Comparison of ENCODE assay signal across 23 cellular contexts in genomic region chr5:143916441-143916840, GRCh38.
"Had no signal": no experiment of that assay in that cellular context is flagged by ENCODE, and none has a peak within 500 bp of the region (broad histone marks: within the 10 kb centered on the region; RNA-seq: fewer than 3 reads in every experiment).

No MANE protein-coding gene starts in this region.

- H3K9me3 ChIP-seq: neutrophil, spleen, tibial nerve, upper lobe of right lung, vagina had no signal

- H3K4me1 ChIP-seq: spleen, upper lobe of right lung, vagina had no signal

- H3K4me3 Mint-ChIP-seq: naive thymus-derived CD4-positive, alpha-beta T cell; nephron progenitor cell; stimulated activated memory B cell treated with anti-CD40 and anti-IgM and Interleukin-4, amounts not matched to agents 10 μg/mL and 1 μg/mL and 100 μg/mL, for 72 hours; stimulated activated naive CD8-positive, alpha-beta T cell treated with anti-CD3 and anti-CD28 coated beads, Interleukin-15, Interleukin-2, amounts not matched to agents 100 ng/mL and 50 ng/mL, for 24 hours had no signal

- H3K4me1 Mint-ChIP-seq: nephron progenitor cell; stimulated activated memory B cell treated with anti-CD40 and anti-IgM and Interleukin-4, amounts not matched to agents 10 μg/mL and 1 μg/mL and 100 μg/mL, for 72 hours had no signal

- H3K27me3 ChIP-seq: dorsolateral prefrontal cortex, foreskin keratinocyte, hepatocyte, neutrophil, tibial nerve, upper lobe of right lung, vagina had no signal

- H3K4me3 ChIP-seq: dorsolateral prefrontal cortex, hepatocyte, lung, spleen, tibial nerve, upper lobe of right lung, vagina had no signal

- H3K36me3 ChIP-seq: neutrophil, spleen, tibial nerve, upper lobe of right lung, vagina had no signal

- H3K36me3 Mint-ChIP-seq: naive thymus-derived CD4-positive, alpha-beta T cell; stimulated activated memory B cell treated with anti-CD40 and anti-IgM and Interleukin-4, amounts not matched to agents 10 μg/mL and 1 μg/mL and 100 μg/mL, for 72 hours had no signal

- H2AFZ ChIP-seq: hepatocyte had no signal

- DNase-seq: cortex of kidney; dorsolateral prefrontal cortex; effector CD8-positive, alpha-beta T cell; foreskin keratinocyte; head of caudate nucleus; left colon; left ventricle myocardium superior; mesendoderm; naive thymus-derived CD4-positive, alpha-beta T cell; nephron progenitor cell; posterior cingulate gyrus; spleen; stimulated activated CD4-positive, alpha-beta T cell treated with anti-CD3 and anti-CD28 coated beads, Interleukin-15, amount 100 ng/mL, for 24 hours; stimulated activated CD4-positive, alpha-beta T cell treated with anti-CD3 and anti-CD28 coated beads, Interleukin-1b, Interleukin-23, amount 100 ng/mL, for 48 hours; stimulated activated CD4-positive, alpha-beta T cell treated with anti-CD3 and anti-CD28 coated beads, Interleukin-4, amount 100 ng/mL, for 24 hours; upper lobe of right lung had no signal

- H3K9me3 Mint-ChIP-seq: nephron progenitor cell; stimulated activated memory B cell treated with anti-CD40 and anti-IgM and Interleukin-4, amounts not matched to agents 10 μg/mL and 1 μg/mL and 100 μg/mL, for 72 hours; stimulated activated naive CD8-positive, alpha-beta T cell treated with anti-CD3 and anti-CD28 coated beads, Interleukin-15, Interleukin-2, amounts not matched to agents 100 ng/mL and 50 ng/mL, for 24 hours had no signal

- H3K27ac Mint-ChIP-seq: naive thymus-derived CD4-positive, alpha-beta T cell; nephron progenitor cell; stimulated activated memory B cell treated with anti-CD40 and anti-IgM and Interleukin-4, amounts not matched to agents 10 μg/mL and 1 μg/mL and 100 μg/mL, for 72 hours; stimulated activated naive CD8-positive, alpha-beta T cell treated with anti-CD3 and anti-CD28 coated beads, Interleukin-15, Interleukin-2, amounts not matched to agents 100 ng/mL and 50 ng/mL, for 24 hours had no signal

- H3K27ac ChIP-seq: dorsolateral prefrontal cortex, foreskin keratinocyte, hepatocyte, neutrophil, spleen, tibial nerve, upper lobe of right lung, vagina had no signal

- H3K79me2 ChIP-seq: hepatocyte had no signal

- H3K4me2 ChIP-seq: hepatocyte had no signal
